In the genomic region with DNA sequence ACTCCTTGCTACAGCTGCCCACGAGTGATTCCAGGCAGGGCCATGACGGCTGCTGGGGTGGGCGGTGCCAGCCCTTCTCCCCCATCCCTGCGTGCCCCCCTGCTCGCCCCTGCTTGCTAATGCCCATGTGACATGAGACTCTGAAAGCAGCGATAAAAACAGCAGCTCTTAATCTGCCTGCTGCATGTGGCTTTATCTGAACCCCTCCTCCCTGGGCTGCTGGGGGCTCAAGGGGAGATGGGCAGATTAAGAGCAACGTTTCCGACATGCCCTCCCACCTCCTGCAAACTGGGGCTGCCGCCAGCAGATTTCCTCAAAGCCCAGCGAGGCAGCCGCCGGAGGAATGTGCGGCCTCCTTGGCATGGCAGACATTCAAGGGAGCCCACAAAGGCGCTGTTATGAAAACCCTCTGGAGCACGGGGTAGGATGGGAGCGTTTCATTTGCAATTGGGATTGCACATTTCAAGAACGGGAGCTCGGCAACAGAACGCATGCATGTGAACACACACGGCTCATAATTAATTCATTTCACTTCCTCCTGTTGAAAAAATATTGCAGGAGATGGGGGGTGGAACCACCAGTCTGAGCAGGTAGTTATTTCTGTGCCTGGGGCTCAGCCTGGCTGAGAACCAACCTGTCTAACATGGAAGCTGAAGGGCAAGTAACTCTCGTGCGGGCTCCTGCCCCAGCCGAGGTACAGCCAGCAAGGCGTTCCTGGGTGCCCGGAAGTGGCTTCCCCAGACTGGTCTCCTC, we compare ENCODE assay signal across 7 cellular contexts.
DNase-seq lines count a peak whose midpoint lies in the region; ATAC-seq and TF ChIP-seq lines count a peak whose summit lies in the region.

No MANE protein-coding gene starts in this region.

- TF ChIP-seq CTCF in GM12875 (IDR thresholded peaks at IDR 0.05; ENCODE audit: borderline replicate concordance, insufficient read depth, low read depth, low read length), result no peak

- no peaks in the 10 kb centered on the region for H3K36me3 Mint-ChIP-seq in activated CD8-positive, alpha-beta T cell treated with anti-CD3 and anti-CD28 coated beads, Interleukin-2, amount 10 ng/mL, durations not matched to agents 7 days and 5 days (ENCODE audit: low read depth)

- peaks cover 11% of the 10 kb centered on the region for H3K4me1 Mint-ChIP-seq in activated CD8-positive, alpha-beta T cell treated with anti-CD3 and anti-CD28 coated beads, Interleukin-2, amount 10 ng/mL, durations not matched to agents 7 days and 5 days (ENCODE audit: low read depth)

- peaks cover 8% of the 10 kb centered on the region for H3K27me3 Mint-ChIP-seq in activated CD8-positive, alpha-beta T cell treated with anti-CD3 and anti-CD28 coated beads, Interleukin-2, amount 10 ng/mL, durations not matched to agents 7 days and 5 days (ENCODE audit: low read depth)

- H3K9me3 Mint-ChIP-seq in activated CD8-positive, alpha-beta T cell treated with anti-CD3 and anti-CD28 coated beads, Interleukin-2, amount 10 ng/mL, durations not matched to agents 7 days and 5 days (ENCODE audit: insufficient read depth), result no peaks in the 10 kb centered on the region

- POLR2A ChIA-PET in activated CD8-positive, alpha-beta T cell treated with anti-CD3 and anti-CD28 coated beads, Interleukin-2, amount 10 ng/mL, durations not matched to agents 7 days and 5 days (lab: Charles Lee), result no interaction called here

- intact Hi-C loops in posterior cingulate gyrus (cut with DNase I), result no loop called here

- H3K27ac Mint-ChIP-seq in activated CD8-positive, alpha-beta T cell treated with anti-CD3 and anti-CD28 coated beads, Interleukin-2, amount 10 ng/mL, durations not matched to agents 7 days and 5 days, result no peak overlapping the region

- peak overlapping the region; percentile 56 for H3K4me3 Mint-ChIP-seq in activated CD8-positive, alpha-beta T cell treated with anti-CD3 and anti-CD28 coated beads, Interleukin-2, amount 10 ng/mL, durations not matched to agents 7 days and 5 days

- ATAC-seq in HG03175 (IDR thresholded peaks at IDR 0.05; ENCODE audit: unreplicated experiment), result peak; percentile 54
- peak; percentile 62 for ATAC-seq in activated CD8-positive, alpha-beta T cell treated with anti-CD3 and anti-CD28 coated beads, Interleukin-2, amount 10 ng/mL, durations not matched to agents 7 days and 5 days

- CTCF ChIA-PET in activated CD8-positive, alpha-beta T cell treated with anti-CD3 and anti-CD28 coated beads, Interleukin-2, amount 10 ng/mL, durations not matched to agents 7 days and 5 days (lab: Charles Lee), result interaction anchor here (1.4 kb wide), 1 partner anchor 378 kb away, joined by 4 read pairs; no protein-coding TSS in a partner anchor

- H3K4me3 ChIP-seq in GM12875 (ENCODE audit: low read depth, low read length), result peak overlapping the region; percentile 16

- no peak for DNase-seq in activated CD8-positive, alpha-beta T cell treated with anti-CD3 and anti-CD28 coated beads, Interleukin-2, amount 10 ng/mL, durations not matched to agents 7 days and 5 days
- DNase-seq in glomerular visceral epithelial cell (ENCODE audit: extremely low spot score) (peak; percentile 33), posterior cingulate gyrus (peak; percentile 56 to 95 (median 70)), NCI-H446 (lab: John Stamatoyannopoulos, UW) (no peak)
- DNase-seq in NK-92 treated with Interleukin-12 subunit alpha and Interleukin-12 subunit beta, amount 100 ng/mL, for 24 hours (lab: John Stamatoyannopoulos, UW), result no peak

Comparison
In these comparisons a context has a peak if more than half of its experiments do, and no peak if none do; other contexts are left out.
1. DNase-seq: peak in glomerular visceral epithelial cell (single experiment) and posterior cingulate gyrus (10 of 10); none in activated CD8-positive, alpha-beta T cell treated with anti-CD3 and anti-CD28 coated beads, Interleukin-2, amount 10 ng/mL, durations not matched to agents 7 days and 5 days (single experiment), NK-92 treated with Interleukin-12 subunit alpha and Interleukin-12 subunit beta, amount 100 ng/mL, for 24 hours (single experiment) and NCI-H446 (0 of 2).